8 cellular contexts compared by ENCODE assay signal in the genomic region with DNA sequence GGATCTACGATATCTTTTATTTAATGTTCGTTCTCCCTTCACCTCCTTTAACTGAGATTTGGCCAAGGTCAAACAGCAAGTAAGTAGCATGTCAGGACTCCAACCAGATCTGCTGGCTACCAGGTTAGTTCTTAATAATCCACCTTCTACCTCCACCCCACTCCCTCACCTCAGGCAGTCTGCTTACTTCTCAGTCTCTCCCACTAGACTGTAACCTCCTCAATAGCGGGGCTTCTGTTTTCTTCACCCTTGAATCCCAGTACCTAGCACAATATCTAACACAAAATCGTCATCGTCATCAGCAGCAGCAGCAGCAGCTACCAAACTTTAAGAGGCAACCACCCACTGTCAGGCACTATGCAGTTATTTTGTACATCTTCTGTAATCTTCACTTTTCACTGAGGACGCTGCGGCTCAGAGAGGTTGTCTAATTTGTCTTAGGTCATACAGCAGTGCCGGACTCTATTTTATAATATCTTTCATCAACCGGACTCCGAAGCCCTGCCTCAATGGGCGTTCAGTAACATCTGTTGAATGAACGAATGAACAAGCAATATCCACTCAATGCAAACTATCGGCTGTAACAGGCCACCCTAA. TPM values are rescaled to one million over a fixed set of nuclear protein-coding genes. Genes with fewer than 3 reads are reported as not detected.
DNase-seq lines count a peak whose midpoint lies in the region; ATAC-seq and TF ChIP-seq lines count a peak whose summit lies in the region.

No MANE protein-coding gene starts in this region.

- peaks cover 0 to 4% (median 0%) of the 10 kb centered on the region in 7 donors for H3K9me3 Mint-ChIP-seq in CD4-positive, CD25-positive, alpha-beta regulatory T cell
- H3K9me3 Mint-ChIP-seq in nephron progenitor cell = peaks cover 8% of the 10 kb centered on the region

- peaks cover 40% of the 10 kb centered on the region for H3K27me3 Mint-ChIP-seq in CD4-positive, CD25-positive, alpha-beta regulatory T cell
- peaks cover 6% of the 10 kb centered on the region for H3K27me3 Mint-ChIP-seq in nephron progenitor cell (ENCODE audit: low read depth, poor library complexity)

- H3K27ac Mint-ChIP-seq in CD4-positive, CD25-positive, alpha-beta regulatory T cell = peak overlapping the region; percentile 82 to 83 (median 83)
- H3K27ac Mint-ChIP-seq in nephron progenitor cell = peak overlapping the region; percentile 71

- H3K4me3 Mint-ChIP-seq in CD4-positive, CD25-positive, alpha-beta regulatory T cell = peak overlapping the region; percentile 86 to 97 (median 94)
- H3K4me3 Mint-ChIP-seq in nephron progenitor cell = peak overlapping the region; percentile 84

- ATAC-seq in CD4-positive, CD25-positive, alpha-beta regulatory T cell (ENCODE audit: low read depth in 2 of 2) = no peak
- no peak for ATAC-seq in GM18520 (IDR thresholded peaks at IDR 0.05; ENCODE audit: unreplicated experiment)

- peak overlapping the region; percentile 79 for H3K4me3 ChIP-seq in CD4-positive, CD25-positive, alpha-beta regulatory T cell (ENCODE audit: low read depth, low read length)
- peak overlapping the region; percentile 99 for H3K4me3 ChIP-seq in coronary artery

- H3K4me1 Mint-ChIP-seq in CD4-positive, CD25-positive, alpha-beta regulatory T cell = peaks cover 14 to 24% (median 19%) of the 10 kb centered on the region in 4 donors
- peaks cover 35% of the 10 kb centered on the region for H3K4me1 Mint-ChIP-seq in nephron progenitor cell

- peak in 2 of 3 donors; percentile 20 to 32 for DNase-seq in CD4-positive, CD25-positive, alpha-beta regulatory T cell
- DNase-seq in NCI-H146 (lab: John Stamatoyannopoulos, UW) (peak; percentile 11), coronary artery (ENCODE audit: low spot score) (no peak), nephron progenitor cell (no peak), ureter (ENCODE audit: low spot score) (no peak), GM03348 (ENCODE audit: low spot score) (no peak), T-helper 9 cell (no peak)

- H3K36me3 ChIP-seq in CD4-positive, CD25-positive, alpha-beta regulatory T cell (ENCODE audit: control insufficient read depth, insufficient read depth, low read length) = no peaks in the 10 kb centered on the region

- H3K36me3 Mint-ChIP-seq in CD4-positive, CD25-positive, alpha-beta regulatory T cell = no peaks in the 10 kb centered on the region
- H3K36me3 Mint-ChIP-seq in nephron progenitor cell (ENCODE audit: low read depth) = no peaks in the 10 kb centered on the region

- no peak for TF ChIP-seq CTCF in coronary artery (IDR thresholded peaks at IDR 0.05)
- TF ChIP-seq CTCF in nephron progenitor cell (IDR thresholded peaks at IDR 0.05) = no peak

- H3K9me3 ChIP-seq in CD4-positive, CD25-positive, alpha-beta regulatory T cell (ENCODE audit: control insufficient read depth in 2 of 2, low read length in 2 of 2) = no peaks in the 10 kb centered on the region

- peaks cover 25% of the 10 kb centered on the region for H3K4me1 ChIP-seq in CD4-positive, CD25-positive, alpha-beta regulatory T cell (ENCODE audit: control insufficient read depth, insufficient read depth, low read length, poor library complexity, severe bottlenecking)

- peak overlapping the region; percentile 50 for H3K27ac ChIP-seq in CD4-positive, CD25-positive, alpha-beta regulatory T cell (ENCODE audit: insufficient read depth, low read length, poor library complexity, severe bottlenecking)
- H3K27ac ChIP-seq in coronary artery = peak overlapping the region; percentile 84 to 96

- H3K27me3 ChIP-seq in CD4-positive, CD25-positive, alpha-beta regulatory T cell (ENCODE audit: control insufficient read depth, insufficient read depth, low read length) = peaks cover 15% of the 10 kb centered on the region

RNA-seq across cellular contexts. Expression of a gene that starts 0.9 kb away (rescaled TPM):
- 4.9 TPM for total RNA-seq in CD4-positive, CD25-positive, alpha-beta regulatory T cell
- 1 to 10 TPM; 1.4 to 2.9 (median 2.1) TPM for polyA plus RNA-seq in CD4-positive, CD25-positive, alpha-beta regulatory T cell
- 18.6 TPM for total RNA-seq in ureter

Comparison
In these comparisons a context has a peak if more than half of its experiments do, and no peak if none do; other contexts are left out.
1. DNase-seq: peak in CD4-positive, CD25-positive, alpha-beta regulatory T cell (2 of 3) and NCI-H146 (single experiment); none in coronary artery (single experiment), nephron progenitor cell (single experiment), ureter (single experiment), GM03348 (single experiment) and T-helper 9 cell (single experiment).